ENCODE assay signal across 1 cellular context in the genomic region with DNA sequence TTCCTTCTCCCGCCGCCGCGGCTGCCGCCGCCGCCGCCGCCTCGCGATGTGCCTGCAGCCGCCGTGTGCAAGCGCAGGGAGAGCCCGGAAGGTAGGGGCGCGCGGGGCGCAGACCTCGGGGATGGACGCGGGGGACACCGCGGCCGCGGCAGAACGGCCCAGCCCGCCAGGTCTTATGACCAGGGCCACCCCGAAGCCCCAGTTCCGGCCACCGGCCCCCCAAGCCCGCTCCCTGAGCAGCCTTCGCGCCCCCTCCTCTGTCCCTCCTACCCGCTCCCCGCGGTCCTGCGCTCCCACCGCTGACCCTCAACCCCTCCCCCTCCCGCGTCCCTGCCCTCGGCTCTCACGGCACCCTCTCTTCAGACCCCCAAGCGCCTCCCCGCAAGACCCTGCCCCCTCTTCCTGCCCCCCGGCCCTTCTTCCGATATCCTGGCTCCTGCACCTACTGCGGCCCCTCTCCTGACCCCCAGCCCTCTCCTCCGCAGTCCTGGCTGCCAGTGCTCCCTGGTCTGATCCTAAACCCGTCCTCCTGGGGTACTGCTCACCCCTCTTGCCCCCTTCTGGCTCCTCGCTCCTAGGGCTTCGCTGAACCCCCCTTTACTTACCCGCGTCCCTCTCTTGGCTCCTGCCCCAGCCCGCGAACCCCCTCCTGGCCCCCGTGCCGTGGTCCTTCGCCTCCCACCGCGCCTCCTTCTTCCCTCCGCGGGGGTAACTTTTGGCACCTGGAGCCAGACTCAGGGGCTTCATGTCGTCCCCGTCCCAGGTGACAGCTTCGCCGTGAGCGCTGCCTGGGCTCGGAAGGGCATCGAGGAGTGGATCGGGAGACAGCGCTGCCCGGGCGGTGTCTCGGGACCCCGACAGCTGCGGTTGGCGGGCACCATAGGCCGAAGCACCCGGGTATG.
TF ChIP-seq lines count a peak whose summit lies in the region.

No MANE protein-coding gene starts in this region.

TF ChIP-seq in HepG2, 621 proteins besides CTCF, POLR2A, EP300 and RAD21 (continued from another document and continues in another):
- TF ChIP-seq, protein P1, sequence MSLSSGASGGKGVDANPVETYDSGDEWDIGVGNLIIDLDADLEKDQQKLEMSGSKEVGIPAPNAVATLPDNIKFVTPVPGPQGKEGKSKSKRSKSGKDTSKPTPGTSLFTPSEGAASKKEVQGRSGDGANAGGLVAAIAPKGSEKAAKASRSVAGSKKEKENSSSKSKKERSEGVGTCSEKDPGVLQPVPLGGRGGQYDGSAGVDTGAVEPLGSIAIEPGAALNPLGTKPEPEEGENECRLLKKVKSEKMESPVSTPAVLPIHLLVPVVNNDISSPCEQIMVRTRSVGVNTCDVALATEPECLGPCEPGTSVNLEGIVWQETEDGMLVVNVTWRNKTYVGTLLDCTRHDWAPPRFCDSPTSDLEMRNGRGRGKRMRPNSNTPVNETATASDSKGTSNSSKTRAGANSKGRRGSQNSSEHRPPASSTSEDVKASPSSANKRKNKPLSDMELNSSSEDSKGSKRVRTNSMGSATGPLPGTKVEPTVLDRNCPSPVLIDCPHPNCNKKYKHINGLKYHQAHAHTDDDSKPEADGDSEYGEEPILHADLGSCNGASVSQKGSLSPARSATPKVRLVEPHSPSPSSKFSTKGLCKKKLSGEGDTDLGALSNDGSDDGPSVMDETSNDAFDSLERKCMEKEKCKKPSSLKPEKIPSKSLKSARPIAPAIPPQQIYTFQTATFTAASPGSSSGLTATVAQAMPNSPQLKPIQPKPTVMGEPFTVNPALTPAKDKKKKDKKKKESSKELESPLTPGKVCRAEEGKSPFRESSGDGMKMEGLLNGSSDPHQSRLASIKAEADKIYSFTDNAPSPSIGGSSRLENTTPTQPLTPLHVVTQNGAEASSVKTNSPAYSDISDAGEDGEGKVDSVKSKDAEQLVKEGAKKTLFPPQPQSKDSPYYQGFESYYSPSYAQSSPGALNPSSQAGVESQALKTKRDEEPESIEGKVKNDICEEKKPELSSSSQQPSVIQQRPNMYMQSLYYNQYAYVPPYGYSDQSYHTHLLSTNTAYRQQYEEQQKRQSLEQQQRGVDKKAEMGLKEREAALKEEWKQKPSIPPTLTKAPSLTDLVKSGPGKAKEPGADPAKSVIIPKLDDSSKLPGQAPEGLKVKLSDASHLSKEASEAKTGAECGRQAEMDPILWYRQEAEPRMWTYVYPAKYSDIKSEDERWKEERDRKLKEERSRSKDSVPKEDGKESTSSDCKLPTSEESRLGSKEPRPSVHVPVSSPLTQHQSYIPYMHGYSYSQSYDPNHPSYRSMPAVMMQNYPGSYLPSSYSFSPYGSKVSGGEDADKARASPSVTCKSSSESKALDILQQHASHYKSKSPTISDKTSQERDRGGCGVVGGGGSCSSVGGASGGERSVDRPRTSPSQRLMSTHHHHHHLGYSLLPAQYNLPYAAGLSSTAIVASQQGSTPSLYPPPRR (CRISPR knock-in tag; IDR thresholded peaks at IDR 0.05; ENCODE audit: borderline replicate concordance) = 0 out of 2 replicates have a peak, but pooled peaks have one; percentile 35
- TF ChIP-seq ZSCAN25 (CRISPR knock-in tag; IDR thresholded peaks at IDR 0.05) = 0 out of 2 replicates have a peak, but pooled peaks have one; percentile 10
- no peak for TF ChIP-seq ZNF431 (CRISPR knock-in tag; IDR thresholded peaks at IDR 0.05; ENCODE audit: borderline replicate concordance, low read depth)
- TF ChIP-seq ZNF556 (CRISPR knock-in tag; IDR thresholded peaks at IDR 0.05; ENCODE audit: borderline replicate concordance) = no peak
- 0 out of 2 replicates have a peak, but pooled peaks have one; percentile 29 for TF ChIP-seq MEIS1 (CRISPR knock-in tag; IDR thresholded peaks at IDR 0.05; ENCODE audit: borderline replicate concordance)
- TF ChIP-seq ZNF839 (CRISPR knock-in tag; IDR thresholded peaks at IDR 0.05; ENCODE audit: borderline replicate concordance) = no peak
- TF ChIP-seq ZNF550 (CRISPR knock-in tag; IDR thresholded peaks at IDR 0.05; ENCODE audit: borderline replicate concordance) = no peak
- no peak for TF ChIP-seq ZNF20 (CRISPR knock-in tag; IDR thresholded peaks at IDR 0.05)
- TF ChIP-seq, protein P2, sequence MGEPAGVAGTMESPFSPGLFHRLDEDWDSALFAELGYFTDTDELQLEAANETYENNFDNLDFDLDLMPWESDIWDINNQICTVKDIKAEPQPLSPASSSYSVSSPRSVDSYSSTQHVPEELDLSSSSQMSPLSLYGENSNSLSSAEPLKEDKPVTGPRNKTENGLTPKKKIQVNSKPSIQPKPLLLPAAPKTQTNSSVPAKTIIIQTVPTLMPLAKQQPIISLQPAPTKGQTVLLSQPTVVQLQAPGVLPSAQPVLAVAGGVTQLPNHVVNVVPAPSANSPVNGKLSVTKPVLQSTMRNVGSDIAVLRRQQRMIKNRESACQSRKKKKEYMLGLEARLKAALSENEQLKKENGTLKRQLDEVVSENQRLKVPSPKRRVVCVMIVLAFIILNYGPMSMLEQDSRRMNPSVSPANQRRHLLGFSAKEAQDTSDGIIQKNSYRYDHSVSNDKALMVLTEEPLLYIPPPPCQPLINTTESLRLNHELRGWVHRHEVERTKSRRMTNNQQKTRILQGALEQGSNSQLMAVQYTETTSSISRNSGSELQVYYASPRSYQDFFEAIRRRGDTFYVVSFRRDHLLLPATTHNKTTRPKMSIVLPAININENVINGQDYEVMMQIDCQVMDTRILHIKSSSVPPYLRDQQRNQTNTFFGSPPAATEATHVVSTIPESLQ (CRISPR knock-in tag; conservative IDR thresholded peaks at IDR 0.05) = no peak
- no peak for TF ChIP-seq KLF16 (CRISPR knock-in tag; IDR thresholded peaks at IDR 0.05)
- TF ChIP-seq ZC3H13 (CRISPR knock-in tag; IDR thresholded peaks at IDR 0.05) = peak; percentile 52; the same call in 1 of the 2 replicates
- TF ChIP-seq ZNF841 (CRISPR knock-in tag; IDR thresholded peaks at IDR 0.05; ENCODE audit: borderline replicate concordance) = 0 out of 2 replicates have a peak, but pooled peaks have one; percentile 9
- TF ChIP-seq MIXL1 (CRISPR knock-in tag; IDR thresholded peaks at IDR 0.05) = no peak
- no peak for TF ChIP-seq ZFP41 (CRISPR knock-in tag; IDR thresholded peaks at IDR 0.05; ENCODE audit: borderline replicate concordance)
- no peak; the same call in 1 of the 2 replicates for TF ChIP-seq MYC (CRISPR knock-in tag; IDR thresholded peaks at IDR 0.05; ENCODE audit: borderline replicate concordance)
- TF ChIP-seq, protein P3, sequence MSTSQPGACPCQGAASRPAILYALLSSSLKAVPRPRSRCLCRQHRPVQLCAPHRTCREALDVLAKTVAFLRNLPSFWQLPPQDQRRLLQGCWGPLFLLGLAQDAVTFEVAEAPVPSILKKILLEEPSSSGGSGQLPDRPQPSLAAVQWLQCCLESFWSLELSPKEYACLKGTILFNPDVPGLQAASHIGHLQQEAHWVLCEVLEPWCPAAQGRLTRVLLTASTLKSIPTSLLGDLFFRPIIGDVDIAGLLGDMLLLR (CRISPR knock-in tag; IDR thresholded peaks at IDR 0.05) = no peak
- TF ChIP-seq ZBTB7A (CRISPR knock-in tag; IDR thresholded peaks at IDR 0.05) = no peak
- no peak for TF ChIP-seq IKZF1 (IDR thresholded peaks at IDR 0.05)
- TF ChIP-seq ZNF44 (CRISPR knock-in tag; IDR thresholded peaks at IDR 0.05) = no peak
- TF ChIP-seq GLI4 (CRISPR knock-in tag; IDR thresholded peaks at IDR 0.05; ENCODE audit: borderline replicate concordance) = no peak
- TF ChIP-seq NR2F2 (IDR thresholded peaks at IDR 0.05; ENCODE audit: borderline replicate concordance, low read depth) = no peak
- TF ChIP-seq, protein P4, sequence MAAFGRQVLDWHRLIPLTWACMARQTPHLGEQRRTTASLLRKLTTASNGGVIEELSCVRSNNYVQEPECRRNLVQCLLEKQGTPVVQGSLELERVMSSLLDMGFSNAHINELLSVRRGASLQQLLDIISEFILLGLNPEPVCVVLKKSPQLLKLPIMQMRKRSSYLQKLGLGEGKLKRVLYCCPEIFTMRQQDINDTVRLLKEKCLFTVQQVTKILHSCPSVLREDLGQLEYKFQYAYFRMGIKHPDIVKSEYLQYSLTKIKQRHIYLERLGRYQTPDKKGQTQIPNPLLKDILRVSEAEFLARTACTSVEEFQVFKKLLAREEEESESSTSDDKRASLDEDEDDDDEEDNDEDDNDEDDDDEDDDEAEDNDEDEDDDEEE (CRISPR knock-in tag; IDR thresholded peaks at IDR 0.05) = peak; percentile 4; the same call in 1 of the 2 replicates
- peak; percentile 66; the same call in 1 of the 2 replicates for TF ChIP-seq TGIF2 (CRISPR knock-in tag; IDR thresholded peaks at IDR 0.05)
- no peak for TF ChIP-seq SRSF9 (IDR thresholded peaks at IDR 0.05; ENCODE audit: borderline replicate concordance, insufficient read depth, low read depth, low read length, poor library complexity, severe bottlenecking)
- TF ChIP-seq ZNF263 (CRISPR knock-in tag; IDR thresholded peaks at IDR 0.05) = 0 out of 2 replicates have a peak, but pooled peaks have one; percentile 8
- no peak for TF ChIP-seq TAF15 (IDR thresholded peaks at IDR 0.05; ENCODE audit: low read depth, low read length, poor library complexity, severe bottlenecking)
- TF ChIP-seq AHR (CRISPR knock-in tag; IDR thresholded peaks at IDR 0.05) = no peak
- TF ChIP-seq, protein P5, sequence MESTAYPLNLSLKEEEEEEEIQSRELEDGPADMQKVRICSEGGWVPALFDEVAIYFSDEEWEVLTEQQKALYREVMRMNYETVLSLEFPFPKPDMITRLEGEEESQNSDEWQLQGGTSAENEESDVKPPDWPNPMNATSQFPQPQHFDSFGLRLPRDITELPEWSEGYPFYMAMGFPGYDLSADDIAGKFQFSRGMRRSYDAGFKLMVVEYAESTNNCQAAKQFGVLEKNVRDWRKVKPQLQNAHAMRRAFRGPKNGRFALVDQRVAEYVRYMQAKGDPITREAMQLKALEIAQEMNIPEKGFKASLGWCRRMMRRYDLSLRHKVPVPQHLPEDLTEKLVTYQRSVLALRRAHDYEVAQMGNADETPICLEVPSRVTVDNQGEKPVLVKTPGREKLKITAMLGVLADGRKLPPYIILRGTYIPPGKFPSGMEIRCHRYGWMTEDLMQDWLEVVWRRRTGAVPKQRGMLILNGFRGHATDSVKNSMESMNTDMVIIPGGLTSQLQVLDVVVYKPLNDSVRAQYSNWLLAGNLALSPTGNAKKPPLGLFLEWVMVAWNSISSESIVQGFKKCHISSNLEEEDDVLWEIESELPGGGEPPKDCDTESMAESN (CRISPR knock-in tag; conservative IDR thresholded peaks at IDR 0.05) = no peak; the same call in 1 of the 2 replicates
- 0 out of 2 replicates have a peak, but pooled peaks have one; percentile 6 for TF ChIP-seq ZFAT (CRISPR knock-in tag; conservative IDR thresholded peaks at IDR 0.05)
- no peak for TF ChIP-seq CREB1 (IDR thresholded peaks at IDR 0.05)
- TF ChIP-seq CREB1 (CRISPR knock-in tag; IDR thresholded peaks at IDR 0.05) = no peak
- TF ChIP-seq, protein P6, sequence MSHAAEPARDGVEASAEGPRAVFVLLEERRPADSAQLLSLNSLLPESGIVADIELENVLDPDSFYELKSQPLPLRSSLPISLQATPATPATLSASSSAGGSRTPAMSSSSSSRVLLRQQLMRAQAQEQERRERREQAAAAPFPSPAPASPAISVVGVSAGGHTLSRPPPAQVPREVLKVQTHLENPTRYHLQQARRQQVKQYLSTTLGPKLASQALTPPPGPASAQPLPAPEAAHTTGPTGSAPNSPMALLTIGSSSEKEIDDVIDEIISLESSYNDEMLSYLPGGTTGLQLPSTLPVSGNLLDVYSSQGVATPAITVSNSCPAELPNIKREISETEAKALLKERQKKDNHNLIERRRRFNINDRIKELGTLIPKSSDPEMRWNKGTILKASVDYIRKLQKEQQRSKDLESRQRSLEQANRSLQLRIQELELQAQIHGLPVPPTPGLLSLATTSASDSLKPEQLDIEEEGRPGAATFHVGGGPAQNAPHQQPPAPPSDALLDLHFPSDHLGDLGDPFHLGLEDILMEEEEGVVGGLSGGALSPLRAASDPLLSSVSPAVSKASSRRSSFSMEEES (CRISPR knock-in tag; IDR thresholded peaks at IDR 0.05) = no peak
- TF ChIP-seq IKZF4 (CRISPR knock-in tag; IDR thresholded peaks at IDR 0.05; ENCODE audit: borderline replicate concordance, low read depth, not compliant biosample characterization) = peak; percentile 14
- TF ChIP-seq, protein P7, sequence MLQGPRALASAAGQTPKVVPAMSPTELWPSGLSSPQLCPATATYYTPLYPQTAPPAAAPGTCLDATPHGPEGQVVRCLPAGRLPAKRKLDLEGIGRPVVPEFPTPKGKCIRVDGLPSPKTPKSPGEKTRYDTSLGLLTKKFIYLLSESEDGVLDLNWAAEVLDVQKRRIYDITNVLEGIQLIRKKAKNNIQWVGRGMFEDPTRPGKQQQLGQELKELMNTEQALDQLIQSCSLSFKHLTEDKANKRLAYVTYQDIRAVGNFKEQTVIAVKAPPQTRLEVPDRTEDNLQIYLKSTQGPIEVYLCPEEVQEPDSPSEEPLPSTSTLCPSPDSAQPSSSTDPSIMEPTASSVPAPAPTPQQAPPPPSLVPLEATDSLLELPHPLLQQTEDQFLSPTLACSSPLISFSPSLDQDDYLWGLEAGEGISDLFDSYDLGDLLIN (CRISPR knock-in tag; IDR thresholded peaks at IDR 0.05; ENCODE audit: borderline replicate concordance) = no peak
- TF ChIP-seq ELF3 (CRISPR knock-in tag; IDR thresholded peaks at IDR 0.05) = no peak
- peak; percentile 74; the same call in 1 of the 2 replicates for TF ChIP-seq HNRNPL (IDR thresholded peaks at IDR 0.05; ENCODE audit: low read depth, low read length)
- TF ChIP-seq FOXA3 (CRISPR knock-in tag; IDR thresholded peaks at IDR 0.05) = no peak
- TF ChIP-seq SIX1 (CRISPR knock-in tag; IDR thresholded peaks at IDR 0.05; ENCODE audit: borderline replicate concordance) = no peak
- TF ChIP-seq ZNF766 (CRISPR knock-in tag; IDR thresholded peaks at IDR 0.05; ENCODE audit: borderline replicate concordance) = no peak
- TF ChIP-seq, protein P8, sequence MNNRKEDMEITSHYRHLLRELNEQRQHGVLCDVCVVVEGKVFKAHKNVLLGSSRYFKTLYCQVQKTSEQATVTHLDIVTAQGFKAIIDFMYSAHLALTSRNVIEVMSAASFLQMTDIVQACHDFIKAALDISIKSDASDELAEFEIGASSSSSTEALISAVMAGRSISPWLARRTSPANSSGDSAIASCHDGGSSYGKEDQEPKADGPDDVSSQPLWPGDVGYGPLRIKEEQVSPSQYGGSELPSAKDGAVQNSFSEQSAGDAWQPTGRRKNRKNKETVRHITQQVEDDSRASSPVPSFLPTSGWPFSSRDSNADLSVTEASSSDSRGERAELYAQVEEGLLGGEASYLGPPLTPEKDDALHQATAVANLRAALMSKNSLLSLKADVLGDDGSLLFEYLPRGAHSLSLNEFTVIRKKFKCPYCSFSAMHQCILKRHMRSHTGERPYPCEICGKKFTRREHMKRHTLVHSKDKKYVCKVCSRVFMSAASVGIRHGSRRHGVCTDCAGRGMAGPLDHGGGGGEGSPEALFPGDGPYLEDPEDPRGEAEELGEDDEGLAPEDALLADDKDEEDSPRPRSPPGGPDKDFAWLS (CRISPR knock-in tag; IDR thresholded peaks at IDR 0.05; ENCODE audit: borderline replicate concordance) = 0 out of 2 replicates have a peak, but pooled peaks have one; percentile 50
- TF ChIP-seq NR2C2 (CRISPR knock-in tag; IDR thresholded peaks at IDR 0.05; ENCODE audit: borderline replicate concordance) = no peak
- no peak for TF ChIP-seq NCOA2 (CRISPR knock-in tag; IDR thresholded peaks at IDR 0.05)
- TF ChIP-seq ZNF614 (CRISPR knock-in tag; IDR thresholded peaks at IDR 0.05; ENCODE audit: borderline replicate concordance) = 0 out of 2 replicates have a peak, but pooled peaks have one; percentile 4
- no peak for TF ChIP-seq TEAD3 (CRISPR knock-in tag; optimal IDR thresholded peaks at IDR 0.05; ENCODE audit: borderline replicate concordance)
